ENCODE assay signal across 16 cellular contexts in genomic region chr2:69449906-69450305, GRCh38. TPM values are rescaled to one million over a fixed set of nuclear protein-coding genes. Genes with fewer than 3 reads are reported as not detected.
DNase-seq lines count a peak whose midpoint lies in the region; TF ChIP-seq lines count a peak whose summit lies in the region.
"Had no signal": no experiment of that assay in that cellular context is flagged by ENCODE, and none has a peak within 500 bp of the region (broad histone marks: within the 10 kb centered on the region; RNA-seq: fewer than 3 reads in every experiment).

No MANE protein-coding gene starts in this region.

- peaks cover 36% of the 10 kb centered on the region for H3K4me1 ChIP-seq in HUES48 (ENCODE audit: control insufficient read depth, insufficient read depth, low read length)
- H3K4me1 ChIP-seq in iPS-20b (ENCODE audit: insufficient read depth, low read length) = peaks cover 23% of the 10 kb centered on the region
- peaks cover 0 to 28% (median 12%) of the 10 kb centered on the region in 5 donors for H3K4me1 ChIP-seq in subcutaneous abdominal adipose tissue (ENCODE audit: control insufficient read depth in 5 of 5, insufficient read depth in 5 of 5, low read length in 5 of 5)
- H3K4me1 ChIP-seq: BE2C had no signal

- H3K36me3 Mint-ChIP-seq in immature natural killer cell (peaks cover 0 to 6% (median 0%) of the 10 kb centered on the region in 3 donors), endothelial cell (ENCODE audit: low read depth, unreplicated experiment) (peaks cover 6% of the 10 kb centered on the region)

- peak overlapping the region; percentile 13; the same call in 1 of the 2 replicates for H3K4me3 ChIP-seq in HUES48 (ENCODE audit: low read depth, low read length)
- H3K4me3 ChIP-seq in brain microvascular endothelial cell (ENCODE audit: low read depth, low read length) = no peak overlapping the region
- H3K4me3 ChIP-seq in iPS-20b (ENCODE audit: low read length) = peak overlapping the region; percentile 49; the same call in 1 of the 2 replicates
- no peak overlapping the region for H3K4me3 ChIP-seq in subcutaneous abdominal adipose tissue (ENCODE audit: low read depth in 1 of 5, low read length in 5 of 5)
- H3K4me3 ChIP-seq: HAP-1, PC-9 had no signal

- peaks cover 1 to 12% (median 7%) of the 10 kb centered on the region in 3 donors for H3K27me3 Mint-ChIP-seq in immature natural killer cell (ENCODE audit: low read depth in 3 of 3)
- H3K27me3 Mint-ChIP-seq in endothelial cell (ENCODE audit: unreplicated experiment) = peaks cover 2% of the 10 kb centered on the region
- H3K27me3 Mint-ChIP-seq: CD8-positive, alpha-beta memory T cell had no signal

- H3K27ac ChIP-seq in HUES48 (ENCODE audit: low read depth, low read length) (peak overlapping the region; percentile 76), brain microvascular endothelial cell (no peak overlapping the region), iPS-20b (ENCODE audit: low read length) (no peak overlapping the region), subcutaneous abdominal adipose tissue (ENCODE audit: low read depth, low read length) (peak overlapping the region; percentile 64)
- H3K27ac ChIP-seq: PC-9 had no signal

- peaks cover 0 to 1% (median 0%) of the 10 kb centered on the region in 6 donors for H3K9me3 Mint-ChIP-seq in immature natural killer cell
- no peaks in the 10 kb centered on the region for H3K9me3 Mint-ChIP-seq in endothelial cell (ENCODE audit: unreplicated experiment)
- H3K9me3 Mint-ChIP-seq: CD8-positive, alpha-beta memory T cell had no signal

- H3K27me3 ChIP-seq in HUES48 (ENCODE audit: control insufficient read depth, insufficient read depth, low read length) (no peaks in the 10 kb centered on the region), brain microvascular endothelial cell (replicated peaks) (no peaks in the 10 kb centered on the region), iPS-20b (ENCODE audit: insufficient read depth, low read length) (0 out of 2 replicates have a peak, but pooled peaks cover 4% of the 10 kb centered on the region), subcutaneous abdominal adipose tissue (ENCODE audit: control insufficient read depth in 5 of 5, insufficient read depth in 4 of 5, low read length in 5 of 5) (no peaks in the 10 kb centered on the region)
- H3K27me3 ChIP-seq: BE2C had no signal

- H3K4me3 Mint-ChIP-seq in immature natural killer cell = no peak overlapping the region
- no peak overlapping the region for H3K4me3 Mint-ChIP-seq in endothelial cell (ENCODE audit: unreplicated experiment)
- H3K4me3 Mint-ChIP-seq: CD8-positive, alpha-beta memory T cell had no signal

- in situ Hi-C loops in brain microvascular endothelial cell (cut with HindIII; ENCODE audit: low pct_ligation_motif_present, low sequenced_read_pairs) = no loop called here

- H3K4me1 Mint-ChIP-seq in immature natural killer cell (peaks cover 2 to 8% of the 10 kb centered on the region in 2 donors), endothelial cell (ENCODE audit: unreplicated experiment) (peaks cover 7% of the 10 kb centered on the region)

- H3K9ac ChIP-seq in HUES48 (ENCODE audit: low read depth, low read length) (no peak overlapping the region; the same call in 1 of the 2 replicates), iPS-20b (ENCODE audit: low read depth, low read length) (no peak overlapping the region), subcutaneous abdominal adipose tissue (ENCODE audit: low read length in 5 of 5) (no peak overlapping the region)

- DNase-seq in brain microvascular endothelial cell = peak; percentile 28
- DNase-seq in dedifferentiated amniotic fluid mesenchymal stem cell (ENCODE audit: extremely low spot score) = no peak
- DNase-seq in immature natural killer cell = no peak
- DNase-seq in endothelial cell (ENCODE audit: low spot score) = no peak
- DNase-seq: BE2C; CD8-positive, alpha-beta memory T cell; KG1; NCI-H1092 treated with DMSO at 0.1 percent for 48 hours; NCI-H1694 treated with DMSO at 0.1 percent for 48 hours; NCI-H446 treated with DMSO at 0.1 percent for 48 hours; NCI-H748 treated with DMSO at 0.1 percent for 48 hours; PC-9 had no signal

- H3K27ac Mint-ChIP-seq in immature natural killer cell = no peak overlapping the region
- H3K27ac Mint-ChIP-seq in endothelial cell (ENCODE audit: unreplicated experiment) = no peak overlapping the region

- H3K9me3 ChIP-seq in HUES48 (ENCODE audit: control insufficient read depth, insufficient read depth, low read length) (no peaks in the 10 kb centered on the region), iPS-20b (ENCODE audit: insufficient read depth, low read depth, low read length) (no peaks in the 10 kb centered on the region), subcutaneous abdominal adipose tissue (ENCODE audit: control insufficient read depth in 5 of 5, low read length in 5 of 5) (no peaks in the 10 kb centered on the region)
- H3K9me3 ChIP-seq: BE2C, HAP-1 had no signal

- H3K36me3 ChIP-seq in HUES48 (ENCODE audit: control insufficient read depth, insufficient read depth, low read length) (no peaks in the 10 kb centered on the region), brain microvascular endothelial cell (replicated peaks) (no peaks in the 10 kb centered on the region), iPS-20b (ENCODE audit: insufficient read depth, low read depth, low read length) (no peaks in the 10 kb centered on the region), subcutaneous abdominal adipose tissue (ENCODE audit: control insufficient read depth in 5 of 5, insufficient read depth in 5 of 5, low read length in 5 of 5) (no peaks in the 10 kb centered on the region)
- H3K36me3 ChIP-seq: BE2C, HAP-1 had no signal

- TF ChIP-seq CTCF in brain microvascular endothelial cell (IDR thresholded peaks at IDR 0.05; ENCODE audit: low read depth, low read length, missing control alignments) = no peak
- TF ChIP-seq CTCF in endothelial cell (IDR thresholded peaks at IDR 0.05; ENCODE audit: unreplicated experiment) = no peak

RNA-seq across cellular contexts. Expression of gene NFU1, which starts 12.7 kb away (rescaled TPM):
- polyA plus RNA-seq in immature natural killer cell = 100 to 1,000 TPM in 2 of 3 donors, 10 to 100 TPM in 1; 67.2 to 130 (median 126) TPM
- 50.7 TPM for total RNA-seq in endothelial cell (ENCODE audit: unreplicated experiment)

Comparison
In these comparisons a context has a peak if more than half of its experiments do, and no peak if none do; other contexts are left out.
1. H3K27ac ChIP-seq: peak in HUES48 (single experiment) and subcutaneous abdominal adipose tissue (single experiment); none in brain microvascular endothelial cell (single experiment) and iPS-20b (single experiment).
2. H3K4me3 ChIP-seq: peak in HUES48 (single experiment) and iPS-20b (single experiment); none in brain microvascular endothelial cell (single experiment) and subcutaneous abdominal adipose tissue (0 of 5).